ENCODE assay signal across 21 cellular contexts in genomic region chr3:157398598-157398997, GRCh38. TPM values are rescaled to one million over a fixed set of nuclear protein-coding genes. Genes with fewer than 3 reads are reported as not detected.
DNase-seq lines count a peak whose midpoint lies in the region; ATAC-seq, FAIRE-seq and TF ChIP-seq lines count a peak whose summit lies in the region.
"Had no signal": no experiment of that assay in that cellular context is flagged by ENCODE, and none has a peak within 500 bp of the region (broad histone marks: within the 10 kb centered on the region; RNA-seq: fewer than 3 reads in every experiment).

No MANE protein-coding gene starts in this region.

- H3K27me3 ChIP-seq in IMR-90 (ENCODE audit: control insufficient read depth, insufficient read depth, low read length) (no peaks in the 10 kb centered on the region), GM12878 (replicated peaks in 1 of 2; ENCODE audit: control insufficient read depth in 2 of 2, insufficient read depth in 2 of 2, low read length in 1 of 2) (no peaks in the 10 kb centered on the region), heart left ventricle (peaks cover 0 to 3% (median 0%) of the 10 kb centered on the region in 9 donors)
- H3K27me3 ChIP-seq: BLaER1 had no signal

- H3K4me2 ChIP-seq in IMR-90 (ENCODE audit: low read depth, low read length) = no peak overlapping the region
- H3K4me2 ChIP-seq in GM12878 (ENCODE audit: control insufficient read depth, insufficient read depth) = no peak overlapping the region
- H3K4me2 ChIP-seq: BLaER1 had no signal

- POLR2A ChIA-PET in IMR-90 (lab: Charles Lee; ENCODE audit: unreplicated experiment) = no interaction called here
- POLR2A ChIA-PET in GM12878 (lab: Charles Lee) = no interaction called here

- ATAC-seq in IMR-90 (ENCODE audit: low read depth) = no peak
- peak; percentile 41; the same call in 2 of the 3 replicates for ATAC-seq in GM12878
- ATAC-seq in heart left ventricle = no peak
- ATAC-seq: CD8-positive, alpha-beta T cell had no signal

- H3K4me3 ChIP-seq in IMR-90 (ENCODE audit: insufficient read depth, low read depth, low read length) (no peak overlapping the region), GM12878 (no peak overlapping the region), heart left ventricle (no peak overlapping the region)
- H3K4me3 ChIP-seq: BLaER1, HAP-1 had no signal

- H3K27ac ChIP-seq in IMR-90 (ENCODE audit: insufficient read depth, low read length) (no peak overlapping the region), GM12878 (ENCODE audit: control insufficient read depth, insufficient read depth) (no peak overlapping the region), heart left ventricle (no peak overlapping the region)
- H3K27ac ChIP-seq: BLaER1, C4-2B had no signal

- TF ChIP-seq CTCF in IMR-90 (conservative IDR thresholded peaks at IDR 0.05; ENCODE audit: low read depth, low read length) (no peak), GM12878 (IDR thresholded peaks at IDR 0.05 in 2 of 3, conservative IDR thresholded peaks at IDR 0.05 in 1 of 3; ENCODE audit: control insufficient read depth in 2 of 3, extremely low read depth in 1 of 3, insufficient read depth in 1 of 3, low read depth in 3 of 3, low read length in 3 of 3) (no peak), heart left ventricle (IDR thresholded peaks at IDR 0.05) (no peak)

- H2AK9ac ChIP-seq in IMR-90 (replicated peaks; ENCODE audit: low read depth, low read length, poor library complexity) = no peak overlapping the region

- no peak overlapping the region for H2BK20ac ChIP-seq in IMR-90 (ENCODE audit: low read depth, low read length)

- DNase-seq in Caki2 (ENCODE audit: low read depth) (peak; percentile 40), IMR-90 (no peak), GM12878 (ENCODE audit: low read depth, low spot score) (no peak), kidney tubule cell (ENCODE audit: low spot score) (peak; percentile 42), NCI-H82 (lab: John Stamatoyannopoulos, UW) (no peak), heart left ventricle (no peak)
- no peak for DNase-seq in stimulated activated CD4-positive, alpha-beta T cell treated with anti-CD3 and anti-CD28 coated beads, Interleukin-2, amount 100 ng/mL, for 24 hours
- DNase-seq: Caco-2; CD4-positive, CD25-positive, alpha-beta regulatory T cell; CD8-positive, alpha-beta T cell; DMS 273 treated with DMSO at 0.1 percent for 48 hours; DMS79 treated with DMSO at 0.1 percent for 48 hours; GF-D8; GOT3; HFFc6 had no signal

- H2AK5ac ChIP-seq in IMR-90 (ENCODE audit: low read depth, low read length) = no peak overlapping the region

- no peak overlapping the region for H3K14ac ChIP-seq in IMR-90 (replicated peaks; ENCODE audit: low read depth, low read length)

- BruUV-seq in IMR-90 (replicated peaks; lab: Mats Ljungman, UMichigan) (no TSS peak), GM12878 (replicated peaks; lab: Mats Ljungman, UMichigan) (no TSS peak)

- H3K4me1 ChIP-seq in IMR-90 (ENCODE audit: control insufficient read depth, insufficient read depth, low read length) (no peaks in the 10 kb centered on the region), GM12878 (ENCODE audit: control insufficient read depth, insufficient read depth, low read length) (no peaks in the 10 kb centered on the region), heart left ventricle (no peaks in the 10 kb centered on the region)
- H3K4me1 ChIP-seq: BLaER1, Caco-2, HAP-1 had no signal

- no peak overlapping the region for H3K18ac ChIP-seq in IMR-90 (ENCODE audit: low read depth, low read length)

- FAIRE-seq in GM12878 (lab: Jason Lieb, UNC) = no peak
- FAIRE-seq: D721Med, GM12892, H54 had no signal

- no peak overlapping the region for H4K5ac ChIP-seq in IMR-90 (ENCODE audit: low read depth, low read length)

- TF ChIP-seq RAD21 in IMR-90 (IDR thresholded peaks at IDR 0.05; ENCODE audit: low read length) (no peak), GM12878 (IDR thresholded peaks at IDR 0.05; ENCODE audit: insufficient read depth, low read depth, low read length) (no peak)

- dilution Hi-C loops in IMR-90 (cut with HindIII; ENCODE audit: low sequenced_read_pairs, unreplicated experiment) = no loop called here

- TF ChIP-seq EP300 in GM12878 (IDR thresholded peaks at IDR 0.05; ENCODE audit: borderline replicate concordance in 1 of 2, control insufficient read depth in 1 of 2, low read depth in 2 of 2, low read length in 2 of 2) = no peak

- in situ Hi-C loops in Caki2 (cut with HindIII; ENCODE audit: low pct_unique_long_range_greater_than_20kb, low sequenced_read_pairs) = no loop called here
- in situ Hi-C loops in IMR-90 (cut with MboI; ENCODE audit: low sequenced_read_pairs) = no loop called here
- in situ Hi-C loops in GM12878 (cut with MboI) = no loop called here

- 100% methylated on average over 1 of the region's 3 CpGs; no CpG with 5 or more reads in 1 of the 2 experiments for WGBS in IMR-90 (ENCODE audit: extremely low coverage in 2 of 2, insufficient read length in 1 of 2), 2 experiments
- WGBS in GM12878 (ENCODE audit: insufficient coverage, insufficient replicate concordance, low lambda C conversion rate, missing lambda C conversion rate) = 22% methylated on average over 3 of the region's 3 CpGs
- WGBS in heart left ventricle, 4 donors = 83 to 95% (median 92%) methylated on average over 3 of the region's 3 CpGs

- no peaks in the 10 kb centered on the region for H3K9me1 ChIP-seq in IMR-90 (ENCODE audit: insufficient read depth, low read length)

- H3K9ac ChIP-seq in IMR-90 (ENCODE audit: low read depth, low read length) (no peak overlapping the region), GM12878 (ENCODE audit: control insufficient read depth, insufficient read depth, low read length) (no peak overlapping the region)
- H3K9ac ChIP-seq: BLaER1 had no signal

- RAD21 ChIA-PET in GM12878 (lab: Charles Lee; ENCODE audit: unreplicated experiment) = no interaction called here

- no peaks in the 10 kb centered on the region for H3K79me2 ChIP-seq in GM12878 (ENCODE audit: control insufficient read depth, insufficient read depth, low read length)

- H2BK5ac ChIP-seq in IMR-90 (ENCODE audit: low read depth, low read length, poor library complexity, severe bottlenecking) = no peak overlapping the region

- SMC1A ChIA-PET in GM12878 (lab: Charles Lee; ENCODE audit: uncharacterized antibody, unreplicated experiment) = no interaction called here

- no peaks in the 10 kb centered on the region for H3K36me3 ChIP-seq in IMR-90 (ENCODE audit: control insufficient read depth, insufficient read depth, low read length)
- H3K36me3 ChIP-seq in GM12878 (ENCODE audit: control insufficient read depth in 2 of 2, insufficient read depth in 2 of 2, low read length in 1 of 2) = no peaks in the 10 kb centered on the region
- no peaks in the 10 kb centered on the region for H3K36me3 ChIP-seq in heart left ventricle
- H3K36me3 ChIP-seq: BLaER1, HAP-1 had no signal

- no peak overlapping the region for H2BK15ac ChIP-seq in IMR-90 (ENCODE audit: low read depth, low read length)

- H3K4ac ChIP-seq in IMR-90 (ENCODE audit: low read depth, low read length) = no peak overlapping the region

- no peak for TF ChIP-seq POLR2A in IMR-90 (IDR thresholded peaks at IDR 0.05; ENCODE audit: low read depth, low read length)
- TF ChIP-seq POLR2A in GM12878 (IDR thresholded peaks at IDR 0.05; ENCODE audit: low read depth, low read length) = no peak
- TF ChIP-seq POLR2A in heart left ventricle (IDR thresholded peaks at IDR 0.05) = no peak

- H4K8ac ChIP-seq in IMR-90 (ENCODE audit: low read depth in 2 of 2, low read length in 2 of 2) = no peak overlapping the region

- CTCF ChIA-PET in IMR-90 (lab: Yijun Ruan, JAX) (interaction anchor here (0.8 kb wide), 1 partner anchor 18 kb away, joined by 4 read pairs; no protein-coding TSS in a partner anchor), GM12878 (lab: Yijun Ruan, JAX) (no interaction called here)

- no peaks in the 10 kb centered on the region for H3K79me1 ChIP-seq in IMR-90 (ENCODE audit: low read depth in 1 of 2, low read length in 2 of 2)

- no peak overlapping the region for H4K91ac ChIP-seq in IMR-90 (ENCODE audit: insufficient read depth, low read depth, low read length)

- H2AFZ ChIP-seq in IMR-90 (replicated peaks; ENCODE audit: low read length, poor library complexity) = no peak overlapping the region
- no peak overlapping the region for H2AFZ ChIP-seq in GM12878 (ENCODE audit: control insufficient read depth, low read depth, low read length)

- intact Hi-C loops in IMR-90 (cut with micrococcal nuclease) (no loop called here), GM12878 (cut with micrococcal nuclease; ENCODE audit: unreplicated experiment) (no loop called here), heart left ventricle (cut with DNase I) (no loop called here)

- no peak overlapping the region for H2BK120ac ChIP-seq in IMR-90 (ENCODE audit: low read depth, low read length)

- H3K9me3 ChIP-seq in IMR-90 (ENCODE audit: control insufficient read depth, insufficient read depth, low read length) (peaks cover 2% of the 10 kb centered on the region; the same call in 1 of the 2 replicates), GM12878 (replicated peaks; ENCODE audit: control insufficient read depth, insufficient read depth, low read length) (no peaks in the 10 kb centered on the region), heart left ventricle (no peaks in the 10 kb centered on the region)
- H3K9me3 ChIP-seq: BLaER1, Caco-2, HAP-1 had no signal

- H3K23ac ChIP-seq in IMR-90 (ENCODE audit: low read depth, low read length) = no peak overlapping the region

- no peak overlapping the region for H3K56ac ChIP-seq in IMR-90 (ENCODE audit: extremely low read depth, insufficient read depth, low read length)

- no peaks in the 10 kb centered on the region for H4K20me1 ChIP-seq in IMR-90 (ENCODE audit: insufficient read depth, low read length)
- no peaks in the 10 kb centered on the region for H4K20me1 ChIP-seq in GM12878 (ENCODE audit: control insufficient read depth, insufficient read depth)
- H4K20me1 ChIP-seq: BLaER1 had no signal

RNA-seq across cellular contexts. Expression of gene PTX3, which starts 38.1 kb away (rescaled TPM):
- 12.3 and 16.9 TPM in 2 replicates for total RNA-seq in Caki2 (2014; rRNA removed; shearing (Covaris generic); ENCODE audit: low replicate concordance)
- total RNA-seq in IMR-90 (2012; rRNA removed) (96.7 and 97.9 TPM in 2 replicates), GM12878 (2014; rRNA removed) (not detected in 2 replicates), GM12878 (2014; rRNA removed; fragmentation: Illumina TruSeq; extraction: Trizol) (not detected in 2 replicates), GM12878 (2021) (not detected in 2 replicates), heart left ventricle (10 to 100 TPM in 2 of 9 donors, 1 to 10 TPM in 3, under 1 TPM in 4; 0.17 to 29.8 (median 1.1) TPM)
- polyA plus RNA-seq in IMR-90 (2012; rRNA removed) (117 and 135 TPM in 2 replicates), GM12878 (2011; rRNA removed) (0.03 and 0.06 TPM in 2 replicates), GM12878 (2014; fragmentation: Illumina TruSeq; extraction: Trizol) (not detected in 2 replicates), GM12878 (2014; fragmentation: Nextera tagmentation; extraction: Ambion mirVana) (not detected), GM12878 (2014; rRNA removed) (not detected in 2 replicates), GM12878 (2016; fragmentation: Nextera tagmentation; extraction: Ambion mirVana) (under 1 TPM; 0.06 to 0.11 TPM), heart left ventricle (10 to 100 TPM in 1 of 2 donors, under 1 TPM in 1; 0.30 to 24.7 TPM)
- 92.2 and 182 TPM in 2 replicates for polyA plus RNA-seq in IMR-90 (2012; cell fraction: cytosol; rRNA removed)
- polyA plus RNA-seq in IMR-90 (2012; cell fraction: nucleus; rRNA removed; ENCODE audit: low replicate concordance) = 66.5 and 87.9 TPM in 2 replicates
- total RNA-seq in GM12878 (2013; cell fraction: nucleolus; rRNA removed) = not detected in 2 replicates
- not detected for polyA plus RNA-seq in GM12878 (2011; ENCODE audit: low read depth)
- polyA plus RNA-seq in GM12878 (2011; cell fraction: cytosol; rRNA removed) = not detected in 2 replicates
- 0.13 TPM in 1 of 2 replicates, not detected in the other for polyA plus RNA-seq in GM12878 (2011; cell fraction: nucleus; rRNA removed)
- not detected in 2 replicates for polyA plus RNA-seq in GM12878 (2012)
- polyA minus RNA-seq in GM12878 (2011; rRNA and poly(A)+ RNA removed) = not detected in 2 replicates
- polyA minus RNA-seq in GM12878 (2011; cell fraction: cytosol; rRNA and poly(A)+ RNA removed) = not detected in 2 replicates
- not detected in 2 replicates for polyA minus RNA-seq in GM12878 (2011; cell fraction: nucleus; rRNA and poly(A)+ RNA removed)
- total RNA-seq: Caco-2; CD8-positive, alpha-beta T cell had no signal
- polyA plus RNA-seq: CD4-positive, CD25-positive, alpha-beta regulatory T cell had no signal

Comparison
In these comparisons a context has a peak if more than half of its experiments do, and no peak if none do; other contexts are left out.
1. DNase-seq: peak in Caki2 (single experiment) and kidney tubule cell (single experiment); none in IMR-90 (single experiment), GM12878 (single experiment), NCI-H82 (single experiment), stimulated activated CD4-positive, alpha-beta T cell treated with anti-CD3 and anti-CD28 coated beads, Interleukin-2, amount 100 ng/mL, for 24 hours (0 of 2) and heart left ventricle (0 of 5).